Comparison of ENCODE assay signal across 8 cellular contexts in genomic region chr17:17206149-17206912, GRCh38. TPM values are rescaled to one million over a fixed set of nuclear protein-coding genes. Genes with fewer than 3 reads are reported as not detected.
DNase-seq lines count a peak whose midpoint lies in the region; ATAC-seq and TF ChIP-seq lines count a peak whose summit lies in the region.

Gene PLD6 (minus strand): TSS chr17:17206333. CDS start chr17:17206286, 47 bp downstream.

- H3K79me2 ChIP-seq in OCI-LY7 (ENCODE audit: insufficient read depth, low read depth, low read length): no peaks in the 10 kb centered on the region

- intact Hi-C loops in OCI-LY7 (cut with micrococcal nuclease; ENCODE audit: unreplicated experiment): no loop called here

- no peak within 1 kb of the TSS for H2AFZ ChIP-seq in OCI-LY7 (ENCODE audit: low read length)

- no peaks in the 10 kb centered on the region for H4K20me1 ChIP-seq in OCI-LY7 (ENCODE audit: insufficient read depth, low read length)

- no TSS peak for BruUV-seq in OCI-LY7 (replicated peaks; lab: Mats Ljungman, UMichigan)

- TF ChIP-seq CTCF in AG09319 (IDR thresholded peaks at IDR 0.05; ENCODE audit: low read depth, low read length): no peak
- no peak for TF ChIP-seq CTCF in OCI-LY7 (conservative IDR thresholded peaks at IDR 0.05; ENCODE audit: low read length)
- TF ChIP-seq CTCF in epithelial cell of proximal tubule (conservative IDR thresholded peaks at IDR 0.05; ENCODE audit: low read depth, low read length): no peak
- TF ChIP-seq CTCF in thoracic aorta (IDR thresholded peaks at IDR 0.05): no peak

- peak; percentile 70 for TF ChIP-seq POLR2A in GM19099 (IDR thresholded peaks at IDR 0.05; ENCODE audit: extremely low read depth, insufficient read length, low read depth)

- H3K9me3 ChIP-seq in OCI-LY7 (ENCODE audit: low read length) (no peaks in the 10 kb centered on the region), thoracic aorta (no peaks in the 10 kb centered on the region)

- peak; percentile 42 for DNase-seq in AG09319 (ENCODE audit: extremely low read depth, low read depth)
- DNase-seq in HS-5 (ENCODE audit: low read depth): peak; percentile 43
- no peak for DNase-seq in OCI-LY7 (ENCODE audit: low spot score)
- peak; percentile 96 for DNase-seq in activated CD8-positive, alpha-beta memory T cell treated with anti-CD3 and anti-CD28 coated beads, Interleukin-2, amount 50 U/mL, for 4 hours
- no peak for DNase-seq in epithelial cell of proximal tubule (ENCODE audit: low read depth)
- DNase-seq in occipital lobe (lab: John Stamatoyannopoulos, UW): peak; percentile 40
- no peak for DNase-seq in thoracic aorta (ENCODE audit: low spot score)

- H3K27me3 ChIP-seq in thoracic aorta (replicated peaks; ENCODE audit: insufficient read depth): no peaks in the 10 kb centered on the region

- H3K4me1 ChIP-seq in OCI-LY7 (ENCODE audit: insufficient read depth, low read length, poor library complexity, severe bottlenecking) (no peaks in the 10 kb centered on the region), thoracic aorta (ENCODE audit: control insufficient read depth in 1 of 2, low read depth in 2 of 2) (peaks cover 18 to 43% of the 10 kb centered on the region in 2 donors)

- H3K9me2 ChIP-seq in OCI-LY7 (ENCODE audit: insufficient read depth, low read length): no peaks in the 10 kb centered on the region

- H3K36me3 ChIP-seq in OCI-LY7 (ENCODE audit: insufficient read depth, low read length) (no peaks in the 10 kb centered on the region), thoracic aorta (no peaks in the 10 kb centered on the region)

- no peak for ATAC-seq in thoracic aorta (ENCODE audit: insufficient number of reproducible peaks, low FRiP score, low read depth)

- POLR2A ChIA-PET in OCI-LY7 (lab: Charles Lee): interaction anchor here (0.6 kb wide), 1 partner anchor 29 kb away, joined by 3 read pairs; no protein-coding TSS in a partner anchor

- CTCF ChIA-PET in OCI-LY7 (lab: Charles Lee; ENCODE audit: unreplicated experiment): no interaction called here

- H3K27ac ChIP-seq in OCI-LY7 (ENCODE audit: low read depth, low read length, poor library complexity, severe bottlenecking): no peak within 1 kb of the TSS
- peak within 1 kb of the TSS; percentile 69 to 72 for H3K27ac ChIP-seq in thoracic aorta

- H3K4me3 ChIP-seq in OCI-LY7 (ENCODE audit: low read depth, low read length, poor library complexity, severe bottlenecking): no peak within 1 kb of the TSS
- peak within 1 kb of the TSS; percentile 66 for H3K4me3 ChIP-seq in epithelial cell of proximal tubule (ENCODE audit: low read depth, low read length)
- peak within 1 kb of the TSS; percentile 66 for H3K4me3 ChIP-seq in thoracic aorta

- peak within 1 kb of the TSS; percentile 48; the same call in 1 of the 2 replicates for H3K4me2 ChIP-seq in OCI-LY7 (ENCODE audit: low read length)

RNA-seq across cellular contexts. Expression of gene PLD6, which starts in this region (rescaled TPM):
- not detected in 2 replicates for total RNA-seq in OCI-LY7 (2014; rRNA removed; shearing (Covaris generic))
- not detected in 2 replicates for total RNA-seq in OCI-LY7 (2022)
- 0.92 and 3.3 TPM in 2 replicates for total RNA-seq in epithelial cell of proximal tubule
- total RNA-seq in occipital lobe: 9.2 TPM
- 1 to 10 TPM in 1 of 2 donors, under 1 TPM in 1; 0.68 to 5.5 TPM for total RNA-seq in thoracic aorta

Comparison
In these comparisons a context has a peak if more than half of its experiments do, and no peak if none do; other contexts are left out.
1. DNase-seq: peak in AG09319 (single experiment), HS-5 (single experiment), activated CD8-positive, alpha-beta memory T cell treated with anti-CD3 and anti-CD28 coated beads, Interleukin-2, amount 50 U/mL, for 4 hours (single experiment) and occipital lobe (single experiment); none in OCI-LY7 (single experiment), epithelial cell of proximal tubule (single experiment) and thoracic aorta (single experiment).